19 cellular contexts compared by ENCODE assay signal in the genomic region with DNA sequence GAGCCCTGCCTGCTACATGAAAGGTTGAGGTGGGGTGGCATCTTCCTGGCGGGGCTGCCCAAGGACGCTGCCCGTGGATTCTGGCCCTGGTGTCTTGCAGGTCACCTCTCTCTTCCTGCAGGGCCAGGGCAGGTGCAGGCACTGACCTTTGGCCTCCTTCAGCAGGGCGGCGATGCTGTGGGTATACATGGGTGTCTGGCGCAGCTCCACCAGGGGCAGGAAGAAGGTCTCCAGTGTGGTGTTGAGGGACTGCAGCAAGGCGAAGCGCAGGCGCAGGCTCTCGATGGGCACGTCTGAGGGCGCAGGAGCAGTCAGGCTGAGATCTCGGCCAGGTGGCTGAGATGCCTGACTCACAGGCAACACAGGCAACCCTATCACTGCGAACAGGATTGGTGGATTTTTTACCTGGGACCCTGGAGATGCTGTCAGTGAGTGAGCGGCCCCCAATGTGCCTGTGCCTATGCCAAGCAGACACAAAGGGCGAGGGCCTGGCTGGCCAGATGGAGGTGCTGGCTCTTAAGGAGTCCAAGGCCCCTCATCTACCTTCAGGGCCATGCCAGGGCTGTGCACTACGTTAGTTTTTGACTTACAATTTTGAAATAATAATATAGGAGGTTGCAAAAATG.
"Had no signal": no experiment of that assay in that cellular context is flagged by ENCODE, and none has a peak within 500 bp of the region (broad histone marks: within the 10 kb centered on the region; RNA-seq: fewer than 3 reads in every experiment).

No MANE protein-coding gene starts in this region.

- H3K9me3 ChIP-seq: ascending aorta, gastrocnemius medialis, tibial nerve had no signal

- H3K4me1 Mint-ChIP-seq: activated naive CD8-positive, alpha-beta T cell treated with anti-CD3 and anti-CD28 coated beads, Interleukin-2, amount 10 ng/mL, durations not matched to agents 7 days and 5 days; brain had no signal

- DNase-seq: cortex of kidney; gastrocnemius medialis; hippocampal formation; kidney; left colon; natural killer cell; stimulated activated naive B cell treated with anti-CD40 and anti-IgM and Interleukin-4, amounts not matched to agents 10 μg/mL and 1 μg/mL and 100 μg/mL, for 72 hours; T-helper 1 cell had no signal

- H3K27ac ChIP-seq: ascending aorta, cardiac muscle cell, gastrocnemius medialis, neural progenitor cell, tibial nerve, VCaP had no signal

- H3K4me3 Mint-ChIP-seq: activated naive CD4-positive, alpha-beta T cell treated with anti-CD3 and anti-CD28 coated beads for 36 hours; activated naive CD8-positive, alpha-beta T cell treated with anti-CD3 and anti-CD28 coated beads, Interleukin-2, amount 10 ng/mL, durations not matched to agents 7 days and 5 days; activated T-helper 1 cell treated with anti-CD3 and anti-CD28 coated beads, Interleukin-12 subunit alpha, Interleukin-12 subunit beta, Interleukin-2, Interleukin-4 antibody, amounts not matched to agents 30 ng/mL and 10 ng/mL and 1 ng/mL, durations not matched to agents 14 hours and 24 hours and 36 hours; brain; effector memory CD8-positive, alpha-beta T cell; memory B cell; natural killer cell; neural progenitor cell; stimulated activated naive B cell treated with anti-CD40 and anti-IgM and Interleukin-4, amounts not matched to agents 10 μg/mL and 1 μg/mL and 100 μg/mL, for 72 hours had no signal

- H3K9ac ChIP-seq: neural progenitor cell had no signal

- H3K4me2 ChIP-seq: neural progenitor cell had no signal

- H3K27ac Mint-ChIP-seq: activated naive CD4-positive, alpha-beta T cell treated with anti-CD3 and anti-CD28 coated beads for 36 hours; neural progenitor cell had no signal

- H2AFZ ChIP-seq: neural progenitor cell had no signal

- H3K4me3 ChIP-seq: ascending aorta, cardiac muscle cell, gastrocnemius medialis, neural progenitor cell, tibial nerve had no signal

- H3K27me3 Mint-ChIP-seq: activated naive CD8-positive, alpha-beta T cell treated with anti-CD3 and anti-CD28 coated beads, Interleukin-2, amount 10 ng/mL, durations not matched to agents 7 days and 5 days; effector memory CD8-positive, alpha-beta T cell; memory B cell; stimulated activated naive B cell treated with anti-CD40 and anti-IgM and Interleukin-4, amounts not matched to agents 10 μg/mL and 1 μg/mL and 100 μg/mL, for 72 hours had no signal

- H3K9me3 Mint-ChIP-seq: activated naive CD4-positive, alpha-beta T cell treated with anti-CD3 and anti-CD28 coated beads for 36 hours; activated naive CD8-positive, alpha-beta T cell treated with anti-CD3 and anti-CD28 coated beads, Interleukin-2, amount 10 ng/mL, durations not matched to agents 7 days and 5 days; activated T-helper 1 cell treated with anti-CD3 and anti-CD28 coated beads, Interleukin-12 subunit alpha, Interleukin-12 subunit beta, Interleukin-2, Interleukin-4 antibody, amounts not matched to agents 30 ng/mL and 10 ng/mL and 1 ng/mL, durations not matched to agents 14 hours and 24 hours and 36 hours; brain; effector memory CD8-positive, alpha-beta T cell; memory B cell; natural killer cell; neural progenitor cell; stimulated activated naive B cell treated with anti-CD40 and anti-IgM and Interleukin-4, amounts not matched to agents 10 μg/mL and 1 μg/mL and 100 μg/mL, for 72 hours had no signal

- ATAC-seq: gastrocnemius medialis had no signal

- H3K27me3 ChIP-seq: ascending aorta, cardiac muscle cell, gastrocnemius medialis, neural progenitor cell, tibial nerve had no signal

- H3K4me1 ChIP-seq: ascending aorta, gastrocnemius medialis, neural progenitor cell had no signal

- H3K36me3 Mint-ChIP-seq: natural killer cell had no signal

- H3K36me3 ChIP-seq: neural progenitor cell had no signal
